14 cellular contexts compared by ENCODE assay signal in the genomic region with DNA sequence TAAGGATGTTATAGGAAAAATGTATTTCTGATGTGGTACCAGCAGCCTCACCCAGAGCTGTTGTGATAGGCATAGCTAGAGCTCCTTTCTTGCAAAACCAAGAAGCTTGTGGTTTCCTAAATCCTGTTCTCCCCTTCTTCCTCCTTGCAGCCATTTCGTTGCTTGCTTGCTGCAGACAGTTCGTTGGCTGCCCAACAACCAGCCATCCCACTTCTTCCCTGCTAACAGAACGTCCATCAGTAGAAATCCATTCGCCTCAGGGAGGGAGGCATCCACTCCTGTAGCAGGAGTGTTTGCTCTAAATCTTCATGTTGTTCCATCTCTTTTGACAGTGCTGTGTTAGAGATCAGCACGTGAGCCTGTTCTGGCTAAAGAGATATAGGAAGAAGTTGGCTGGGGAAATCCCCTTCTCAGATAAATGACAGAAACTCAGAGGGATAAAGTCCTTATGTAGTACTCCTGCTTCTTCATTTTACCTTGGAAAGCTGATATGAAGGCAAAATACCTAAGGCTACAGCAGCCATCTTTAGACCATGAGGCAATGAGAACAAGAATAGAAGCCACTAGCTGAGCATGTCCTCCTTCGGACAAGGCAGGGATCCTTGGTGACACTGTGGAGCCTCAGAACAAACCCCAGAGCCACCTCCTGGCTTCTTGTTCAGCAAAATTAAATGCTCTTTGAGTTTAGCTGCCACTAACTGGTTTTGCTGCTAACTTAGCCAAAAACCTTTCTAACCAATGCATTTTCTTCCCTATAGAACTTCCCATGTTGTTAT.
A peak's percentile ranks its signal among the peaks of the same experiment; 100 is the strongest.
DNase-seq lines count a peak whose midpoint lies in the region; ATAC-seq and TF ChIP-seq lines count a peak whose summit lies in the region.
"Had no signal": no experiment of that assay in that cellular context is flagged by ENCODE, and none has a peak within 500 bp of the region (broad histone marks: within the 10 kb centered on the region; RNA-seq: fewer than 3 reads in every experiment).

No MANE protein-coding gene starts in this region.

- no peaks in the 10 kb centered on the region for H3K9me2 ChIP-seq in PC-3 (replicated peaks; ENCODE audit: low read length)

- peak; percentile 33 for ATAC-seq in Right ventricle myocardium inferior
- ATAC-seq in left cardiac atrium: no peak
- ATAC-seq in PC-3: no peak
- peak; percentile 22 to 43 (median 30) for ATAC-seq in right lobe of liver

- H3K27ac ChIP-seq in PC-3 (ENCODE audit: low read length) (no peak overlapping the region), right lobe of liver (peak overlapping the region in 1 of 3 donors; percentile 21), suprapubic skin (peak overlapping the region; percentile 9)
- H3K27ac ChIP-seq: esophagus muscularis mucosa had no signal

- no TSS peak for BruUV-seq in PC-3 (replicated peaks; lab: Mats Ljungman, UMichigan)

- TF ChIP-seq CTCF in PC-3 (conservative IDR thresholded peaks at IDR 0.05; ENCODE audit: low read depth, low read length): no peak
- no peak for TF ChIP-seq CTCF in right lobe of liver (IDR thresholded peaks at IDR 0.05)
- TF ChIP-seq CTCF in suprapubic skin (IDR thresholded peaks at IDR 0.05): no peak

- 0 out of 2 replicates have a peak overlapping the region, but pooled peaks have one; percentile 9 for H2AFZ ChIP-seq in PC-3 (ENCODE audit: low read length)

- no peaks in the 10 kb centered on the region for H4K20me1 ChIP-seq in PC-3 (ENCODE audit: low read length)

- H3K4me3 ChIP-seq in PC-3 (ENCODE audit: low read length) (no peak overlapping the region), right lobe of liver (no peak overlapping the region), suprapubic skin (no peak overlapping the region)
- H3K4me3 ChIP-seq: esophagus muscularis mucosa had no signal

- intact Hi-C loops in Right ventricle myocardium inferior (cut with DNase I): no loop called here
- intact Hi-C loops in left cardiac atrium (cut with DNase I): no loop called here
- intact Hi-C loops in PC-3 (cut with micrococcal nuclease): no loop called here
- intact Hi-C loops in right lobe of liver (cut with DNase I): no loop called here

- no peaks in the 10 kb centered on the region for H3K36me3 ChIP-seq in PC-3 (ENCODE audit: low read depth, low read length)
- H3K36me3 ChIP-seq in right lobe of liver: no peaks in the 10 kb centered on the region
- no peaks in the 10 kb centered on the region for H3K36me3 ChIP-seq in suprapubic skin
- H3K36me3 ChIP-seq: esophagus muscularis mucosa had no signal

- DNase-seq in Right ventricle myocardium inferior (ENCODE audit: missing footprints) (no peak), left cardiac atrium (no peak), PC-3 (no peak), right lobe of liver (no peak), suprapubic skin (ENCODE audit: low spot score in 2 of 2) (no peak), GOT3 (lab: John Stamatoyannopoulos, UW) (no peak), NCI-H146 treated with DMSO at 0.1 percent for 48 hours (lab: John Stamatoyannopoulos, UW; ENCODE audit: unreplicated experiment) (no peak), NCI-H2196 (lab: John Stamatoyannopoulos, UW; ENCODE audit: unreplicated experiment) (no peak)
- DNase-seq: activated CD4-positive, CD25-positive, alpha-beta regulatory T cell treated with anti-CD3 and anti-CD28 coated beads, Interleukin-2, amount 50 U/mL, for 72 hours; activated gamma-delta T cell treated with Interleukin-2 at 50 U/mL for 16 hours; cerebellar nuclear complex; NCI-H2081; stimulated activated CD4-positive, alpha-beta T cell treated with anti-CD3 and anti-CD28 coated beads, Interleukin-2, amount 100 ng/mL, for 24 hours had no signal

- CTCF ChIA-PET in PC-3 (lab: Charles Lee): no interaction called here

- no peak overlapping the region for H3K4me2 ChIP-seq in PC-3 (ENCODE audit: low read length)

- H3K27me3 ChIP-seq in PC-3 (ENCODE audit: low read length) (no peaks in the 10 kb centered on the region), right lobe of liver (no peaks in the 10 kb centered on the region), suprapubic skin (no peaks in the 10 kb centered on the region)
- H3K27me3 ChIP-seq: esophagus muscularis mucosa had no signal

- no peaks in the 10 kb centered on the region for H3F3A ChIP-seq in PC-3 (ENCODE audit: low read length, unreplicated experiment)

- TF ChIP-seq EP300 in suprapubic skin (IDR thresholded peaks at IDR 0.05): no peak

- H3K79me2 ChIP-seq in PC-3 (ENCODE audit: low read length): no peaks in the 10 kb centered on the region

- WGBS in right lobe of liver (ENCODE audit: insufficient coverage, low coverage, low lambda C conversion rate, missing lambda C conversion rate): 43% methylated on average over 6 of the region's 6 CpGs
- 49% methylated on average over 6 of the region's 6 CpGs for WGBS in suprapubic skin

- no peak overlapping the region for H3K9ac ChIP-seq in PC-3 (ENCODE audit: low read length)

- no peaks in the 10 kb centered on the region for H3K4me1 ChIP-seq in PC-3 (ENCODE audit: insufficient read depth, low read length)
- H3K4me1 ChIP-seq in right lobe of liver: peaks cover 0 to 18% (median 10%) of the 10 kb centered on the region in 4 donors
- H3K4me1 ChIP-seq in suprapubic skin: peaks cover 29% of the 10 kb centered on the region

- TF ChIP-seq POLR2A in right lobe of liver (IDR thresholded peaks at IDR 0.05) (no peak), suprapubic skin (IDR thresholded peaks at IDR 0.05) (no peak)

- H3K9me3 ChIP-seq in PC-3 (ENCODE audit: low read length): no peaks in the 10 kb centered on the region
- no peaks in the 10 kb centered on the region for H3K9me3 ChIP-seq in right lobe of liver
- no peaks in the 10 kb centered on the region for H3K9me3 ChIP-seq in suprapubic skin
- H3K9me3 ChIP-seq: esophagus muscularis mucosa had no signal

- POLR2A ChIA-PET in PC-3 (lab: Charles Lee; ENCODE audit: unreplicated experiment): no interaction called here

Comparison
In these comparisons a context has a peak if more than half of its experiments do, and no peak if none do; other contexts are left out.
1. ATAC-seq: peak in Right ventricle myocardium inferior (single experiment) and right lobe of liver (4 of 4); none in left cardiac atrium (0 of 2) and PC-3 (single experiment).